ENCODE assay signal across 8 cellular contexts in genomic region chr15:45634442-45635190, GRCh38. TPM values are rescaled to one million over a fixed set of nuclear protein-coding genes. Genes with fewer than 3 reads are reported as not detected.
DNase-seq lines count a peak whose midpoint lies in the region; ATAC-seq and TF ChIP-seq lines count a peak whose summit lies in the region.

TSS of gene SQOR (plus strand) at chr15:45635029. CDS start at chr15:45658924, 23,895 bp downstream.

- peak within 1 kb of the TSS; percentile 79 for H3K56ac ChIP-seq in mesendoderm (ENCODE audit: low read length)

- H3K27ac Mint-ChIP-seq in activated CD4-positive, alpha-beta memory T cell treated with anti-CD3 and anti-CD28 coated beads for 36 hours: peak within 1 kb of the TSS; percentile 96

- H3K4me3 ChIP-seq in HEK293 (ENCODE audit: low read depth, low read length): peak within 1 kb of the TSS; percentile 40
- peak within 1 kb of the TSS; percentile 49 for H3K4me3 ChIP-seq in ectodermal cell (ENCODE audit: insufficient read depth, low read depth, low read length)
- peak within 1 kb of the TSS; percentile 17 for H3K4me3 ChIP-seq in mesendoderm (ENCODE audit: low read length)

- peak within 1 kb of the TSS; percentile 99 for H3K4me3 Mint-ChIP-seq in activated CD4-positive, alpha-beta memory T cell treated with anti-CD3 and anti-CD28 coated beads for 36 hours

- H3K4me1 Mint-ChIP-seq in activated CD4-positive, alpha-beta memory T cell treated with anti-CD3 and anti-CD28 coated beads for 36 hours (ENCODE audit: low read depth): peaks cover 41% of the 10 kb centered on the region

- no peak within 1 kb of the TSS for H4K8ac ChIP-seq in mesendoderm (ENCODE audit: low read depth, low read length)

- no peaks in the 10 kb centered on the region for H3K36me3 ChIP-seq in HEK293 (ENCODE audit: control insufficient read depth in 2 of 2, insufficient read depth in 1 of 2, low read length in 2 of 2)
- H3K36me3 ChIP-seq in ectodermal cell (ENCODE audit: control insufficient read depth, insufficient read depth, low read length): no peaks in the 10 kb centered on the region
- H3K36me3 ChIP-seq in mesendoderm (ENCODE audit: control insufficient read depth, insufficient read depth, low read length): no peaks in the 10 kb centered on the region

- TF ChIP-seq CTCF in HEK293 (tag by site-specific recombination; IDR thresholded peaks at IDR 0.05): peak; percentile 37; the same call in 1 of the 2 replicates

- H3K27me3 Mint-ChIP-seq in activated CD4-positive, alpha-beta memory T cell treated with anti-CD3 and anti-CD28 coated beads for 36 hours: no peaks in the 10 kb centered on the region

- no peak within 1 kb of the TSS for H2BK120ac ChIP-seq in mesendoderm (ENCODE audit: low read depth, low read length)

- H3K18ac ChIP-seq in mesendoderm (ENCODE audit: low read length): no peak within 1 kb of the TSS

- H3K27me3 ChIP-seq in ectodermal cell (ENCODE audit: control insufficient read depth, insufficient read depth, low read length, poor library complexity, severe bottlenecking) (peaks cover 33% of the 10 kb centered on the region), mesendoderm (ENCODE audit: insufficient read depth, low read length, poor library complexity) (peaks cover 9% of the 10 kb centered on the region)

- intact Hi-C loops in activated CD4-positive, alpha-beta memory T cell treated with anti-CD3 and anti-CD28 coated beads for 36 hours (cut with micrococcal nuclease): loop anchor here (1.0 to 5.0 kb wide), 4 partner anchors 16 to 112 kb away; partner anchors contain the start of genes BLOC1S6 and SLC30A4

- no peak within 1 kb of the TSS for H4K5ac ChIP-seq in mesendoderm (ENCODE audit: low read length)

- H3K79me2 ChIP-seq in mesendoderm (ENCODE audit: control insufficient read depth, insufficient read depth, low read length): no peaks in the 10 kb centered on the region

- no peak within 1 kb of the TSS for H3K4ac ChIP-seq in mesendoderm (ENCODE audit: low read depth, low read length)

- WGBS in ectodermal cell, 2 experiments: 6 to 7% methylated on average over 53 of the region's 53 CpGs
- WGBS in mesendoderm (ENCODE audit: extremely low coverage, insufficient coverage, low lambda C conversion rate): no CpG with 5 or more reads among the region's 53 CpGs

- H3K9me3 ChIP-seq in HEK293 (ENCODE audit: control insufficient read depth, insufficient read depth, low read depth, low read length) (no peaks in the 10 kb centered on the region), ectodermal cell (ENCODE audit: control insufficient read depth, low read length) (no peaks in the 10 kb centered on the region)

- peak; percentile 72 for ATAC-seq in GM18498 (IDR thresholded peaks at IDR 0.05; ENCODE audit: unreplicated experiment)

- H3K4me1 ChIP-seq in HEK293 (ENCODE audit: control insufficient read depth, insufficient read depth, low read length): no peaks in the 10 kb centered on the region; the same call in 1 of the 2 replicates
- peaks cover 3% of the 10 kb centered on the region for H3K4me1 ChIP-seq in ectodermal cell (ENCODE audit: control insufficient read depth, insufficient read depth, low read length)
- H3K4me1 ChIP-seq in mesendoderm (ENCODE audit: control insufficient read depth, low read depth, low read length): no peaks in the 10 kb centered on the region

- POLR2A ChIA-PET in HEK293 (lab: Yijun Ruan, JAX): no interaction called here
- POLR2A ChIA-PET in activated CD4-positive, alpha-beta memory T cell treated with anti-CD3 and anti-CD28 coated beads for 36 hours (lab: Charles Lee): interaction anchor here (0.5 to 4.8 kb wide), 7 partner anchors 11 to 48 kb away, joined by 3 to 55 read pairs (median 3); partner anchors contain the start of gene BLOC1S6

- peaks cover 31% of the 10 kb centered on the region for H3K36me3 Mint-ChIP-seq in activated CD4-positive, alpha-beta memory T cell treated with anti-CD3 and anti-CD28 coated beads for 36 hours

- no peaks in the 10 kb centered on the region for H3K79me1 ChIP-seq in mesendoderm (ENCODE audit: low read length)

- no peak within 1 kb of the TSS for H2AK5ac ChIP-seq in mesendoderm (ENCODE audit: low read length)

- H3K9me3 Mint-ChIP-seq in activated CD4-positive, alpha-beta memory T cell treated with anti-CD3 and anti-CD28 coated beads for 36 hours: no peaks in the 10 kb centered on the region

- H3K27ac ChIP-seq in HEK293 (ENCODE audit: extremely low read depth, low read depth, low read length) (peak within 1 kb of the TSS; percentile 43; the same call in 1 of the 2 replicates), ectodermal cell (ENCODE audit: insufficient read depth, low read depth, low read length, poor library complexity, severe bottlenecking) (no peak within 1 kb of the TSS), mesendoderm (ENCODE audit: low read depth, low read length) (no peak within 1 kb of the TSS)

- H2BK5ac ChIP-seq in mesendoderm (ENCODE audit: low read length): no peak within 1 kb of the TSS

- H3K4me2 ChIP-seq in mesendoderm (ENCODE audit: low read length): peak within 1 kb of the TSS; percentile 78

- peak; percentile 71 for DNase-seq in MV-4-11 (lab: John Stamatoyannopoulos, UW)
- peak; percentile 84 for DNase-seq in activated CD4-positive, alpha-beta memory T cell treated with anti-CD3 and anti-CD28 coated beads for 36 hours
- DNase-seq in mesendoderm: peak; percentile 51
- DNase-seq in stimulated activated CD8-positive, alpha-beta memory T cell treated with anti-CD3 and anti-CD28 coated beads, Interleukin-15, amount 100 ng/mL, for 4 hours (ENCODE audit: low read depth in 2 of 2): peak; percentile 34 to 41
- DNase-seq in NCI-H1436 treated with DMSO at 0.1 percent for 48 hours (lab: John Stamatoyannopoulos, UW): no peak

- H3K23ac ChIP-seq in mesendoderm (ENCODE audit: low read length): peak within 1 kb of the TSS; percentile 66

- CTCF ChIA-PET in HEK293 (lab: Yijun Ruan, JAX): interaction anchor here (0.5 to 2.2 kb wide), 7 partner anchors 10 to 184 kb away, joined by 3 to 5 read pairs (median 3); no protein-coding TSS in a partner anchor
- CTCF ChIA-PET in activated CD4-positive, alpha-beta memory T cell treated with anti-CD3 and anti-CD28 coated beads for 36 hours (lab: Charles Lee): interaction anchor here (1.0 to 2.2 kb wide), 6 partner anchors 10 to 176 kb away, joined by 4 to 14 read pairs (median 6); partner anchors contain the start of gene BLOC1S6

- H3K9ac ChIP-seq in mesendoderm (ENCODE audit: low read length): peak within 1 kb of the TSS; percentile 51

- no peak within 1 kb of the TSS for H2BK15ac ChIP-seq in mesendoderm (replicated peaks; ENCODE audit: low read depth)

TF ChIP-seq in HEK293, 187 proteins besides CTCF, POLR2A, EP300 and RAD21 (continues in another document):
- TF ChIP-seq, protein P1, sequence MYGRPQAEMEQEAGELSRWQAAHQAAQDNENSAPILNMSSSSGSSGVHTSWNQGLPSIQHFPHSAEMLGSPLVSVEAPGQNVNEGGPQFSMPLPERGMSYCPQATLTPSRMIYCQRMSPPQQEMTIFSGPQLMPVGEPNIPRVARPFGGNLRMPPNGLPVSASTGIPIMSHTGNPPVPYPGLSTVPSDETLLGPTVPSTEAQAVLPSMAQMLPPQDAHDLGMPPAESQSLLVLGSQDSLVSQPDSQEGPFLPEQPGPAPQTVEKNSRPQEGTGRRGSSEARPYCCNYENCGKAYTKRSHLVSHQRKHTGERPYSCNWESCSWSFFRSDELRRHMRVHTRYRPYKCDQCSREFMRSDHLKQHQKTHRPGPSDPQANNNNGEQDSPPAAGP (tag by site-specific recombination; IDR thresholded peaks at IDR 0.05): no peak
- no peak for TF ChIP-seq ZNF707 (tag by site-specific recombination; IDR thresholded peaks at IDR 0.05)
- TF ChIP-seq KLF9 (tag by site-specific recombination; IDR thresholded peaks at IDR 0.05; ENCODE audit: low read depth): no peak
- no peak for TF ChIP-seq ZNF791 (tag by site-specific recombination; IDR thresholded peaks at IDR 0.05)
- no peak for TF ChIP-seq ZNF660 (tag by site-specific recombination; IDR thresholded peaks at IDR 0.05)
- TF ChIP-seq PBX3 (CRISPR knock-in tag; IDR thresholded peaks at IDR 0.05): no peak
- TF ChIP-seq, protein P2, sequence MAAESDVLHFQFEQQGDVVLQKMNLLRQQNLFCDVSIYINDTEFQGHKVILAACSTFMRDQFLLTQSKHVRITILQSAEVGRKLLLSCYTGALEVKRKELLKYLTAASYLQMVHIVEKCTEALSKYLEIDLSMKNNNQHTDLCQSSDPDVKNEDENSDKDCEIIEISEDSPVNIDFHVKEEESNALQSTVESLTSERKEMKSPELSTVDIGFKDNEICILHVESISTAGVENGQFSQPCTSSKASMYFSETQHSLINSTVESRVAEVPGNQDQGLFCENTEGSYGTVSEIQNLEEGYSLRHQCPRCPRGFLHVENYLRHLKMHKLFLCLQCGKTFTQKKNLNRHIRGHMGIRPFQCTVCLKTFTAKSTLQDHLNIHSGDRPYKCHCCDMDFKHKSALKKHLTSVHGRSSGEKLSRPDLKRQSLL (tag by site-specific recombination; IDR thresholded peaks at IDR 0.05): no peak
- no peak for TF ChIP-seq OVOL3 (tag by site-specific recombination; IDR thresholded peaks at IDR 0.05)
- TF ChIP-seq ZNF677 (tag by site-specific recombination; IDR thresholded peaks at IDR 0.05): no peak
- TF ChIP-seq ZNF664 (tag by site-specific recombination; IDR thresholded peaks at IDR 0.05): no peak
- peak; percentile 76; the same call in 1 of the 2 replicates for TF ChIP-seq KLF8 (tag by site-specific recombination; IDR thresholded peaks at IDR 0.05)

RNA-seq across cellular contexts. Expression of gene SQOR, which starts in this region (rescaled TPM):
- total RNA-seq in activated CD4-positive, alpha-beta memory T cell treated with anti-CD3 and anti-CD28 coated beads for 36 hours: 100 to 1,000 TPM; 181 to 194 TPM
- 0.74 TPM for polyA plus RNA-seq in ectodermal cell (2013, experiment 1 of 4)
- polyA plus RNA-seq in ectodermal cell (2013, experiment 2 of 4): 0.62 TPM
- polyA plus RNA-seq in ectodermal cell (2013, experiment 3 of 4): 0.37 TPM
- polyA plus RNA-seq in ectodermal cell (2013, experiment 4 of 4): 0.73 TPM
- polyA plus RNA-seq in mesendoderm (2013, experiment 1 of 2): 0.25 TPM
- polyA plus RNA-seq in mesendoderm (2013, experiment 2 of 2): 0.25 TPM
